In the genomic region with DNA sequence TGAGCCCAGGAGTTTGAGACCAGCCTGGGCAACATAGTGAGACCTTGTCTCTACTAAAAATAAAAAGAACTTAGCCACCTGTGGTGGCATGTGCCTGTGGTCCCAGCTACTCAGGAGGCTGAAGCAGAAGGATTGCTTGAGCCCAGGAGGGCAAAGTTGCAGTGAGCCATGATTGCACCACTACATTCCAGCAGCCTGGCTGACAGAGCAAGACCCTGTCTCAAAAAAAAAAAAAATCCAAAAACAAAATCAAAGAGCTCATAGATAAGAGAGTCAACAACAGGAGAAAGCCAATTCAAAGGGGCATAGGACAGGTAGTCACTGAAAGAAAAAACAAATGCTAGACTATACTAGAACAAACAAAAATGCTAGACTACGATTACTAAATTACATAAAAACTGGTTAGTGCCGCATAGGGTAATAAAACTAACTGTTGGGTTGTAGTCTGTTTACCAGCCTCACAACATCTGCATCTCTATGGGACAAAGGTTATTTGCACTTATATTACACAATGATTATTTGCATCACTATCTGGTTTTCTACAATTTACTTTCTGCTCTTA, we compare ENCODE assay signal across 1 cellular context.
TF ChIP-seq lines count a peak whose summit lies in the region.

No MANE protein-coding gene starts in this region.

TF ChIP-seq in HepG2, 621 proteins besides CTCF, POLR2A, EP300 and RAD21 (continued from another document and continues in another):
- TF ChIP-seq FOXM1 (CRISPR knock-in tag; IDR thresholded peaks at IDR 0.05) (no peak), GATAD2A (CRISPR knock-in tag; IDR thresholded peaks at IDR 0.05) (peak; percentile 90), ZNF75D (CRISPR knock-in tag; IDR thresholded peaks at IDR 0.05; ENCODE audit: borderline replicate concordance) (no peak), KDM4B (CRISPR knock-in tag; IDR thresholded peaks at IDR 0.05) (no peak), ZNF180 (CRISPR knock-in tag; IDR thresholded peaks at IDR 0.05; ENCODE audit: borderline replicate concordance, low read depth) (no peak), EZH2 (conservative IDR thresholded peaks at IDR 0.05; ENCODE audit: low read depth, low read length) (no peak), RNF2 (conservative IDR thresholded peaks at IDR 0.05; ENCODE audit: low read depth) (no peak), HOXD1 (CRISPR knock-in tag; IDR thresholded peaks at IDR 0.05) (no peak), ZC3H4 (CRISPR knock-in tag; IDR thresholded peaks at IDR 0.05; ENCODE audit: borderline replicate concordance) (no peak), MAZ (IDR thresholded peaks at IDR 0.05; ENCODE audit: borderline replicate concordance, low read depth, low read length) (no peak), MAZ (CRISPR knock-in tag; IDR thresholded peaks at IDR 0.05; ENCODE audit: low read depth) (no peak), ZNF569 (CRISPR knock-in tag; IDR thresholded peaks at IDR 0.05; ENCODE audit: borderline replicate concordance) (no peak), KAT7 (CRISPR knock-in tag; IDR thresholded peaks at IDR 0.05; ENCODE audit: borderline replicate concordance) (peak; percentile 46; the same call in 1 of the 2 replicates), NFRKB (IDR thresholded peaks at IDR 0.05) (no peak), ZNF205 (CRISPR knock-in tag; IDR thresholded peaks at IDR 0.05) (peak; percentile 52; the same call in 1 of the 2 replicates), ZNF883 (CRISPR knock-in tag; IDR thresholded peaks at IDR 0.05; ENCODE audit: not compliant biosample characterization) (no peak), FIP1L1 (IDR thresholded peaks at IDR 0.05; ENCODE audit: borderline replicate concordance, insufficient read depth, low read depth, low read length) (no peak), SALL2 (CRISPR knock-in tag; IDR thresholded peaks at IDR 0.05) (no peak), ZNF296 (CRISPR knock-in tag; conservative IDR thresholded peaks at IDR 0.05) (no peak), HES4 (CRISPR knock-in tag; IDR thresholded peaks at IDR 0.05; ENCODE audit: borderline replicate concordance) (no peak), ZNF772 (CRISPR knock-in tag; IDR thresholded peaks at IDR 0.05) (0 out of 2 replicates have a peak, but pooled peaks have one; percentile 54), ADNP (CRISPR knock-in tag; IDR thresholded peaks at IDR 0.05) (peak; percentile 72; the same call in 1 of the 2 replicates), CBX1 (IDR thresholded peaks at IDR 0.05; ENCODE audit: low read depth) (peak; percentile 60), FOXK2 (IDR thresholded peaks at IDR 0.05) (peak; percentile 87), MTA3 (CRISPR knock-in tag; IDR thresholded peaks at IDR 0.05) (no peak), RBM39 (IDR thresholded peaks at IDR 0.05; ENCODE audit: low read depth, low read length, poor library complexity, severe bottlenecking) (no peak), ATAD3A (CRISPR knock-in tag; IDR thresholded peaks at IDR 0.05) (no peak), PITX1 (CRISPR knock-in tag; IDR thresholded peaks at IDR 0.05) (peak; percentile 86), ZNF33B (CRISPR knock-in tag; IDR thresholded peaks at IDR 0.05) (no peak), ASH2L (IDR thresholded peaks at IDR 0.05; ENCODE audit: insufficient read length, low read depth, low read length) (peak; percentile 82)
- TF ChIP-seq, protein P1, sequence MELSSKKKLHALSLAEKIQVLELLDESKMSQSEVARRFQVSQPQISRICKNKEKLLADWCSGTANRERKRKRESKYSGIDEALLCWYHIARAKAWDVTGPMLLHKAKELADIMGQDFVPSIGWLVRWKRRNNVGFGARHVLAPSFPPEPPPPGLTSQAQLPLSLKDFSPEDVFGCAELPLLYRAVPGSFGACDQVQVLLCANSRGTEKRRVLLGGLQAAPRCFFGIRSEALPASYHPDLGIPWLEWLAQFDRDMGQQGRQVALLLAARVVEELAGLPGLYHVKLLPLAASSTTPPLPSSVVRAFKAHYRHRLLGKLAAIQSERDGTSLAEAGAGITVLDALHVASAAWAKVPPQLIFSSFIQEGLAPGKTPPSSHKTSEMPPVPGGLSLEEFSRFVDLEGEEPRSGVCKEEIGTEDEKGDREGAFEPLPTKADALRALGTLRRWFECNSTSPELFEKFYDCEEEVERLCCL (CRISPR knock-in tag; IDR thresholded peaks at IDR 0.05; ENCODE audit: borderline replicate concordance) = no peak
- TF ChIP-seq, protein P2, sequence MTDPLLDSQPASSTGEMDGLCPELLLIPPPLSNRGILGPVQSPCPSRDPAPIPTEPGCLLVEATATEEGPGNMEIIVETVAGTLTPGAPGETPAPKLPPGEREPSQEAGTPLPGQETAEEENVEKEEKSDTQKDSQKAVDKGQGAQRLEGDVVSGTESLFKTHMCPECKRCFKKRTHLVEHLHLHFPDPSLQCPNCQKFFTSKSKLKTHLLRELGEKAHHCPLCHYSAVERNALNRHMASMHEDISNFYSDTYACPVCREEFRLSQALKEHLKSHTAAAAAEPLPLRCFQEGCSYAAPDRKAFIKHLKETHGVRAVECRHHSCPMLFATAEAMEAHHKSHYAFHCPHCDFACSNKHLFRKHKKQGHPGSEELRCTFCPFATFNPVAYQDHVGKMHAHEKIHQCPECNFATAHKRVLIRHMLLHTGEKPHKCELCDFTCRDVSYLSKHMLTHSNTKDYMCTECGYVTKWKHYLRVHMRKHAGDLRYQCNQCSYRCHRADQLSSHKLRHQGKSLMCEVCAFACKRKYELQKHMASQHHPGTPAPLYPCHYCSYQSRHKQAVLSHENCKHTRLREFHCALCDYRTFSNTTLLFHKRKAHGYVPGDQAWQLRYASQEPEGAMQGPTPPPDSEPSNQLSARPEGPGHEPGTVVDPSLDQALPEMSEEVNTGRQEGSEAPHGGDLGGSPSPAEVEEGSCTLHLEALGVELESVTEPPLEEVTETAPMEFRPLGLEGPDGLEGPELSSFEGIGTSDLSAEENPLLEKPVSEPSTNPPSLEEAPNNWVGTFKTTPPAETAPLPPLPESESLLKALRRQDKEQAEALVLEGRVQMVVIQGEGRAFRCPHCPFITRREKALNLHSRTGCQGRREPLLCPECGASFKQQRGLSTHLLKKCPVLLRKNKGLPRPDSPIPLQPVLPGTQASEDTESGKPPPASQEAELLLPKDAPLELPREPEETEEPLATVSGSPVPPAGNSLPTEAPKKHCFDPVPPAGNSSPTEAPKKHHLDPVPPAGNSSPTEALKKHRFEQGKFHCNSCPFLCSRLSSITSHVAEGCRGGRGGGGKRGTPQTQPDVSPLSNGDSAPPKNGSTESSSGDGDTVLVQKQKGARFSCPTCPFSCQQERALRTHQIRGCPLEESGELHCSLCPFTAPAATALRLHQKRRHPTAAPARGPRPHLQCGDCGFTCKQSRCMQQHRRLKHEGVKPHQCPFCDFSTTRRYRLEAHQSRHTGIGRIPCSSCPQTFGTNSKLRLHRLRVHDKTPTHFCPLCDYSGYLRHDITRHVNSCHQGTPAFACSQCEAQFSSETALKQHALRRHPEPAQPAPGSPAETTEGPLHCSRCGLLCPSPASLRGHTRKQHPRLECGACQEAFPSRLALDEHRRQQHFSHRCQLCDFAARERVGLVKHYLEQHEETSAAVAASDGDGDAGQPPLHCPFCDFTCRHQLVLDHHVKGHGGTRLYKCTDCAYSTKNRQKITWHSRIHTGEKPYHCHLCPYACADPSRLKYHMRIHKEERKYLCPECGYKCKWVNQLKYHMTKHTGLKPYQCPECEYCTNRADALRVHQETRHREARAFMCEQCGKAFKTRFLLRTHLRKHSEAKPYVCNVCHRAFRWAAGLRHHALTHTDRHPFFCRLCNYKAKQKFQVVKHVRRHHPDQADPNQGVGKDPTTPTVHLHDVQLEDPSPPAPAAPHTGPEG (CRISPR knock-in tag; IDR thresholded peaks at IDR 0.05) = no peak
- TF ChIP-seq, protein P3, sequence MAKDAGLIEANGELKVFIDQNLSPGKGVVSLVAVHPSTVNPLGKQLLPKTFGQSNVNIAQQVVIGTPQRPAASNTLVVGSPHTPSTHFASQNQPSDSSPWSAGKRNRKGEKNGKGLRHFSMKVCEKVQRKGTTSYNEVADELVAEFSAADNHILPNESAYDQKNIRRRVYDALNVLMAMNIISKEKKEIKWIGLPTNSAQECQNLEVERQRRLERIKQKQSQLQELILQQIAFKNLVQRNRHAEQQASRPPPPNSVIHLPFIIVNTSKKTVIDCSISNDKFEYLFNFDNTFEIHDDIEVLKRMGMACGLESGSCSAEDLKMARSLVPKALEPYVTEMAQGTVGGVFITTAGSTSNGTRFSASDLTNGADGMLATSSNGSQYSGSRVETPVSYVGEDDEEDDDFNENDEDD (CRISPR knock-in tag; IDR thresholded peaks at IDR 0.05; ENCODE audit: borderline replicate concordance) = no peak
- TF ChIP-seq, protein P4, sequence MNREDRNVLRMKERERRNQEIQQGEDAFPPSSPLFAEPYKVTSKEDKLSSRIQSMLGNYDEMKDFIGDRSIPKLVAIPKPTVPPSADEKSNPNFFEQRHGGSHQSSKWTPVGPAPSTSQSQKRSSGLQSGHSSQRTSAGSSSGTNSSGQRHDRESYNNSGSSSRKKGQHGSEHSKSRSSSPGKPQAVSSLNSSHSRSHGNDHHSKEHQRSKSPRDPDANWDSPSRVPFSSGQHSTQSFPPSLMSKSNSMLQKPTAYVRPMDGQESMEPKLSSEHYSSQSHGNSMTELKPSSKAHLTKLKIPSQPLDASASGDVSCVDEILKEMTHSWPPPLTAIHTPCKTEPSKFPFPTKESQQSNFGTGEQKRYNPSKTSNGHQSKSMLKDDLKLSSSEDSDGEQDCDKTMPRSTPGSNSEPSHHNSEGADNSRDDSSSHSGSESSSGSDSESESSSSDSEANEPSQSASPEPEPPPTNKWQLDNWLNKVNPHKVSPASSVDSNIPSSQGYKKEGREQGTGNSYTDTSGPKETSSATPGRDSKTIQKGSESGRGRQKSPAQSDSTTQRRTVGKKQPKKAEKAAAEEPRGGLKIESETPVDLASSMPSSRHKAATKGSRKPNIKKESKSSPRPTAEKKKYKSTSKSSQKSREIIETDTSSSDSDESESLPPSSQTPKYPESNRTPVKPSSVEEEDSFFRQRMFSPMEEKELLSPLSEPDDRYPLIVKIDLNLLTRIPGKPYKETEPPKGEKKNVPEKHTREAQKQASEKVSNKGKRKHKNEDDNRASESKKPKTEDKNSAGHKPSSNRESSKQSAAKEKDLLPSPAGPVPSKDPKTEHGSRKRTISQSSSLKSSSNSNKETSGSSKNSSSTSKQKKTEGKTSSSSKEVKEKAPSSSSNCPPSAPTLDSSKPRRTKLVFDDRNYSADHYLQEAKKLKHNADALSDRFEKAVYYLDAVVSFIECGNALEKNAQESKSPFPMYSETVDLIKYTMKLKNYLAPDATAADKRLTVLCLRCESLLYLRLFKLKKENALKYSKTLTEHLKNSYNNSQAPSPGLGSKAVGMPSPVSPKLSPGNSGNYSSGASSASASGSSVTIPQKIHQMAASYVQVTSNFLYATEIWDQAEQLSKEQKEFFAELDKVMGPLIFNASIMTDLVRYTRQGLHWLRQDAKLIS (CRISPR knock-in tag; IDR thresholded peaks at IDR 0.05) = no peak
- TF ChIP-seq, protein P5, sequence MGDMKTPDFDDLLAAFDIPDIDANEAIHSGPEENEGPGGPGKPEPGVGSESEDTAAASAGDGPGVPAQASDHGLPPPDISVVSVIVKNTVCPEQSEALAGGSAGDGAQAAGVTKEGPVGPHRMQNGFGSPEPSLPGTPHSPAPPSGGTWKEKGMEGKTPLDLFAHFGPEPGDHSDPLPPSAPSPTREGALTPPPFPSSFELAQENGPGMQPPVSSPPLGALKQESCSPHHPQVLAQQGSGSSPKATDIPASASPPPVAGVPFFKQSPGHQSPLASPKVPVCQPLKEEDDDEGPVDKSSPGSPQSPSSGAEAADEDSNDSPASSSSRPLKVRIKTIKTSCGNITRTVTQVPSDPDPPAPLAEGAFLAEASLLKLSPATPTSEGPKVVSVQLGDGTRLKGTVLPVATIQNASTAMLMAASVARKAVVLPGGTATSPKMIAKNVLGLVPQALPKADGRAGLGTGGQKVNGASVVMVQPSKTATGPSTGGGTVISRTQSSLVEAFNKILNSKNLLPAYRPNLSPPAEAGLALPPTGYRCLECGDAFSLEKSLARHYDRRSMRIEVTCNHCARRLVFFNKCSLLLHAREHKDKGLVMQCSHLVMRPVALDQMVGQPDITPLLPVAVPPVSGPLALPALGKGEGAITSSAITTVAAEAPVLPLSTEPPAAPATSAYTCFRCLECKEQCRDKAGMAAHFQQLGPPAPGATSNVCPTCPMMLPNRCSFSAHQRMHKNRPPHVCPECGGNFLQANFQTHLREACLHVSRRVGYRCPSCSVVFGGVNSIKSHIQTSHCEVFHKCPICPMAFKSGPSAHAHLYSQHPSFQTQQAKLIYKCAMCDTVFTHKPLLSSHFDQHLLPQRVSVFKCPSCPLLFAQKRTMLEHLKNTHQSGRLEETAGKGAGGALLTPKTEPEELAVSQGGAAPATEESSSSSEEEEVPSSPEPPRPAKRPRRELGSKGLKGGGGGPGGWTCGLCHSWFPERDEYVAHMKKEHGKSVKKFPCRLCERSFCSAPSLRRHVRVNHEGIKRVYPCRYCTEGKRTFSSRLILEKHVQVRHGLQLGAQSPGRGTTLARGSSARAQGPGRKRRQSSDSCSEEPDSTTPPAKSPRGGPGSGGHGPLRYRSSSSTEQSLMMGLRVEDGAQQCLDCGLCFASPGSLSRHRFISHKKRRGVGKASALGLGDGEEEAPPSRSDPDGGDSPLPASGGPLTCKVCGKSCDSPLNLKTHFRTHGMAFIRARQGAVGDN (CRISPR knock-in tag; IDR thresholded peaks at IDR 0.05) = peak; percentile 26; the same call in 1 of the 2 replicates
- TF ChIP-seq, protein P6, sequence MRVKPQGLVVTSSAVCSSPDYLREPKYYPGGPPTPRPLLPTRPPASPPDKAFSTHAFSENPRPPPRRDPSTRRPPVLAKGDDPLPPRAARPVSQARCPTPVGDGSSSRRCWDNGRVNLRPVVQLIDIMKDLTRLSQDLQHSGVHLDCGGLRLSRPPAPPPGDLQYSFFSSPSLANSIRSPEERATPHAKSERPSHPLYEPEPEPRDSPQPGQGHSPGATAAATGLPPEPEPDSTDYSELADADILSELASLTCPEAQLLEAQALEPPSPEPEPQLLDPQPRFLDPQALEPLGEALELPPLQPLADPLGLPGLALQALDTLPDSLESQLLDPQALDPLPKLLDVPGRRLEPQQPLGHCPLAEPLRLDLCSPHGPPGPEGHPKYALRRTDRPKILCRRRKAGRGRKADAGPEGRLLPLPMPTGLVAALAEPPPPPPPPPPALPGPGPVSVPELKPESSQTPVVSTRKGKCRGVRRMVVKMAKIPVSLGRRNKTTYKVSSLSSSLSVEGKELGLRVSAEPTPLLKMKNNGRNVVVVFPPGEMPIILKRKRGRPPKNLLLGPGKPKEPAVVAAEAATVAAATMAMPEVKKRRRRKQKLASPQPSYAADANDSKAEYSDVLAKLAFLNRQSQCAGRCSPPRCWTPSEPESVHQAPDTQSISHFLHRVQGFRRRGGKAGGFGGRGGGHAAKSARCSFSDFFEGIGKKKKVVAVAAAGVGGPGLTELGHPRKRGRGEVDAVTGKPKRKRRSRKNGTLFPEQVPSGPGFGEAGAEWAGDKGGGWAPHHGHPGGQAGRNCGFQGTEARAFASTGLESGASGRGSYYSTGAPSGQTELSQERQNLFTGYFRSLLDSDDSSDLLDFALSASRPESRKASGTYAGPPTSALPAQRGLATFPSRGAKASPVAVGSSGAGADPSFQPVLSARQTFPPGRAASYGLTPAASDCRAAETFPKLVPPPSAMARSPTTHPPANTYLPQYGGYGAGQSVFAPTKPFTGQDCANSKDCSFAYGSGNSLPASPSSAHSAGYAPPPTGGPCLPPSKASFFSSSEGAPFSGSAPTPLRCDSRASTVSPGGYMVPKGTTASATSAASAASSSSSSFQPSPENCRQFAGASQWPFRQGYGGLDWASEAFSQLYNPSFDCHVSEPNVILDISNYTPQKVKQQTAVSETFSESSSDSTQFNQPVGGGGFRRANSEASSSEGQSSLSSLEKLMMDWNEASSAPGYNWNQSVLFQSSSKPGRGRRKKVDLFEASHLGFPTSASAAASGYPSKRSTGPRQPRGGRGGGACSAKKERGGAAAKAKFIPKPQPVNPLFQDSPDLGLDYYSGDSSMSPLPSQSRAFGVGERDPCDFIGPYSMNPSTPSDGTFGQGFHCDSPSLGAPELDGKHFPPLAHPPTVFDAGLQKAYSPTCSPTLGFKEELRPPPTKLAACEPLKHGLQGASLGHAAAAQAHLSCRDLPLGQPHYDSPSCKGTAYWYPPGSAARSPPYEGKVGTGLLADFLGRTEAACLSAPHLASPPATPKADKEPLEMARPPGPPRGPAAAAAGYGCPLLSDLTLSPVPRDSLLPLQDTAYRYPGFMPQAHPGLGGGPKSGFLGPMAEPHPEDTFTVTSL (CRISPR knock-in tag; IDR thresholded peaks at IDR 0.05; ENCODE audit: borderline replicate concordance) = peak; percentile 88; the same call in 1 of the 2 replicates
